ENCODE assay signal across 24 cellular contexts in genomic region chr13:112700291-112701060, GRCh38. TPM values are rescaled to one million over a fixed set of nuclear protein-coding genes. Genes with fewer than 3 reads are reported as not detected.
DNase-seq lines count a peak whose midpoint lies in the region; ATAC-seq and TF ChIP-seq lines count a peak whose summit lies in the region.
"Had no signal": no experiment of that assay in that cellular context is flagged by ENCODE, and none has a peak within 500 bp of the region (broad histone marks: within the 10 kb centered on the region; RNA-seq: fewer than 3 reads in every experiment).

No MANE protein-coding gene starts in this region.

- POLR2A ChIA-PET in HEK293 (lab: Yijun Ruan, JAX): no interaction called here
- POLR2A ChIA-PET in activated CD8-positive, alpha-beta T cell treated with anti-CD3 and anti-CD28 coated beads for 36 hours (lab: Charles Lee): no interaction called here

- H3K27me3 Mint-ChIP-seq in endodermal cell (ENCODE audit: insufficient read depth): no peaks in the 10 kb centered on the region
- H3K27me3 Mint-ChIP-seq in activated CD8-positive, alpha-beta T cell treated with anti-CD3 and anti-CD28 coated beads for 36 hours: no peaks in the 10 kb centered on the region
- H3K27me3 Mint-ChIP-seq: IgD-negative memory B cell; stimulated activated naive CD8-positive, alpha-beta T cell treated with anti-CD3 and anti-CD28 coated beads, Interleukin-15, Interleukin-2, amounts not matched to agents 100 ng/mL and 50 ng/mL, for 24 hours had no signal

- no peaks in the 10 kb centered on the region for H3K9me3 Mint-ChIP-seq in endodermal cell
- no peaks in the 10 kb centered on the region for H3K9me3 Mint-ChIP-seq in activated CD8-positive, alpha-beta T cell treated with anti-CD3 and anti-CD28 coated beads for 36 hours
- H3K9me3 Mint-ChIP-seq: IgD-negative memory B cell; stimulated activated naive CD8-positive, alpha-beta T cell treated with anti-CD3 and anti-CD28 coated beads, Interleukin-15, Interleukin-2, amounts not matched to agents 100 ng/mL and 50 ng/mL, for 24 hours had no signal

- H3K27ac ChIP-seq in HEK293 (ENCODE audit: extremely low read depth, low read depth, low read length): no peak overlapping the region
- no peak overlapping the region for H3K27ac ChIP-seq in endodermal cell (ENCODE audit: low read depth, low read length)
- H3K27ac ChIP-seq: BLaER1 treated with 17β-estradiol and CSF1 and Interleukin-3, amounts not matched to agents 10 nM and 100 nM; neutrophil; tibial nerve had no signal

- H3K4me3 ChIP-seq in HEK293 (ENCODE audit: low read depth, low read length): no peak overlapping the region
- H3K4me3 ChIP-seq in endodermal cell (ENCODE audit: low read length): no peak overlapping the region
- H3K4me3 ChIP-seq: BLaER1 treated with 17β-estradiol and CSF1 and Interleukin-3, amounts not matched to agents 10 nM and 100 nM; tibial nerve had no signal

- no peak overlapping the region for H3K9ac ChIP-seq in endodermal cell (ENCODE audit: extremely low read depth, low read length, poor library complexity, severe bottlenecking)

- H3K4me3 Mint-ChIP-seq in endodermal cell: no peak overlapping the region
- no peak overlapping the region for H3K4me3 Mint-ChIP-seq in activated CD8-positive, alpha-beta T cell treated with anti-CD3 and anti-CD28 coated beads for 36 hours
- H3K4me3 Mint-ChIP-seq: IgD-negative memory B cell; stimulated activated naive CD8-positive, alpha-beta T cell treated with anti-CD3 and anti-CD28 coated beads, Interleukin-15, Interleukin-2, amounts not matched to agents 100 ng/mL and 50 ng/mL, for 24 hours had no signal

- CTCF ChIA-PET in HEK293 (lab: Yijun Ruan, JAX): interaction anchor here (0.5 kb wide), 1 partner anchor 64 kb away, joined by 3 read pairs; no protein-coding TSS in a partner anchor
- CTCF ChIA-PET in activated CD8-positive, alpha-beta T cell treated with anti-CD3 and anti-CD28 coated beads for 36 hours (lab: Charles Lee): no interaction called here

- H3K4me1 ChIP-seq in HEK293 (ENCODE audit: control insufficient read depth, insufficient read depth, low read length) (peaks cover 7% of the 10 kb centered on the region), endodermal cell (ENCODE audit: control insufficient read depth, insufficient read depth, low read length) (peaks cover 12% of the 10 kb centered on the region)

- no peaks in the 10 kb centered on the region for H3K27me3 ChIP-seq in endodermal cell (ENCODE audit: control insufficient read depth, insufficient read depth, low read length, poor library complexity, severe bottlenecking)
- H3K27me3 ChIP-seq: BLaER1 treated with 17β-estradiol and CSF1 and Interleukin-3, amounts not matched to agents 10 nM and 100 nM; neutrophil; tibial nerve had no signal

- peak; percentile 31 for DNase-seq in endodermal cell
- DNase-seq in left lobe of liver (ENCODE audit: low spot score): peak; percentile 39
- DNase-seq in sciatic nerve (ENCODE audit: low spot score): peak; percentile 53
- DNase-seq in activated CD8-positive, alpha-beta T cell treated with anti-CD3 and anti-CD28 coated beads for 36 hours: no peak
- DNase-seq in NAMALWA (ENCODE audit: low spot score): no peak
- DNase-seq in NCI-H1417 (lab: John Stamatoyannopoulos, UW): no peak
- DNase-seq: ACHN; activated CD4-positive, alpha-beta T cell treated with anti-CD3 and anti-CD28 coated beads, Interleukin-2, amount 50 U/mL, for 48 hours; activated gamma-delta T cell treated with Interleukin-2 at 50 U/mL for 16 hours; cortex of kidney; DND-41; glutamatergic neuron; NCI-H1436 treated with DMSO at 0.1 percent for 48 hours; NK-92 treated with Interleukin-12 subunit alpha and Interleukin-12 subunit beta, amount 100 ng/mL, for 24 hours; stimulated activated CD4-positive, alpha-beta T cell treated with anti-CD3 and anti-CD28 coated beads, Interleukin-12 subunit alpha, Interleukin-12 subunit beta, amount 100 ng/mL, for 4 hours; T-helper 2 cell had no signal

- peaks cover 44% of the 10 kb centered on the region for H3K4me1 Mint-ChIP-seq in endodermal cell
- H3K4me1 Mint-ChIP-seq in activated CD8-positive, alpha-beta T cell treated with anti-CD3 and anti-CD28 coated beads for 36 hours (ENCODE audit: low read depth): peaks cover 30% of the 10 kb centered on the region
- H3K4me1 Mint-ChIP-seq: IgD-negative memory B cell had no signal

- 94 to 97% methylated on average over 24 to 32 of the region's 32 CpGs for WGBS in endodermal cell (ENCODE audit: insufficient coverage in 1 of 2, insufficient read length in 1 of 2), 2 experiments

- ATAC-seq in left lobe of liver (peak; percentile 3), sciatic nerve (no peak), GM19351 (IDR thresholded peaks at IDR 0.05; ENCODE audit: unreplicated experiment) (no peak)
- no peak for ATAC-seq in activated CD8-positive, alpha-beta T cell treated with anti-CD3 and anti-CD28 coated beads for 36 hours

- H3K36me3 ChIP-seq in HEK293 (ENCODE audit: control insufficient read depth in 2 of 2, insufficient read depth in 1 of 2, low read length in 2 of 2) (no peaks in the 10 kb centered on the region), endodermal cell (ENCODE audit: control insufficient read depth, insufficient read depth, low read length) (peaks cover 7% of the 10 kb centered on the region)

- H3K36me3 Mint-ChIP-seq in endodermal cell (ENCODE audit: low read depth): peaks cover 20% of the 10 kb centered on the region
- H3K36me3 Mint-ChIP-seq in activated CD8-positive, alpha-beta T cell treated with anti-CD3 and anti-CD28 coated beads for 36 hours (ENCODE audit: low read depth): no peaks in the 10 kb centered on the region
- H3K36me3 Mint-ChIP-seq: IgD-negative memory B cell had no signal

- peak overlapping the region; percentile 17 for H3K27ac Mint-ChIP-seq in endodermal cell
- no peak overlapping the region for H3K27ac Mint-ChIP-seq in activated CD8-positive, alpha-beta T cell treated with anti-CD3 and anti-CD28 coated beads for 36 hours
- H3K27ac Mint-ChIP-seq: IgD-negative memory B cell; stimulated activated naive CD8-positive, alpha-beta T cell treated with anti-CD3 and anti-CD28 coated beads, Interleukin-15, Interleukin-2, amounts not matched to agents 100 ng/mL and 50 ng/mL, for 24 hours had no signal

- intact Hi-C loops in sciatic nerve (cut with DNase I): no loop called here
- intact Hi-C loops in activated CD8-positive, alpha-beta T cell treated with anti-CD3 and anti-CD28 coated beads for 36 hours (cut with micrococcal nuclease): no loop called here

- TF ChIP-seq CTCF in HEK293 (tag by site-specific recombination; IDR thresholded peaks at IDR 0.05) (no peak), endodermal cell (conservative IDR thresholded peaks at IDR 0.05) (no peak)
- no peak for TF ChIP-seq CTCF in activated CD8-positive, alpha-beta T cell treated with anti-CD3 and anti-CD28 coated beads for 36 hours (IDR thresholded peaks at IDR 0.05)

- H3K9me3 ChIP-seq in HEK293 (ENCODE audit: control insufficient read depth, insufficient read depth, low read depth, low read length) (no peaks in the 10 kb centered on the region), endodermal cell (ENCODE audit: control insufficient read depth, low read length) (no peaks in the 10 kb centered on the region)
- H3K9me3 ChIP-seq: BLaER1 treated with 17β-estradiol and CSF1 and Interleukin-3, amounts not matched to agents 10 nM and 100 nM; Caco-2; neutrophil; tibial nerve had no signal

TF ChIP-seq in HEK293, 187 proteins besides CTCF, POLR2A, EP300 and RAD21:
- TF ChIP-seq ZNF561 (tag by site-specific recombination; IDR thresholded peaks at IDR 0.05; ENCODE audit: borderline replicate concordance) (no peak), ZFHX2 (tag by site-specific recombination; conservative IDR thresholded peaks at IDR 0.05) (peak; percentile 29; the same call in 1 of the 2 replicates), ZNF114 (tag by site-specific recombination; IDR thresholded peaks at IDR 0.05) (no peak)

RNA-seq across cellular contexts. Expression of gene ATP11A, which starts 10.6 kb away (rescaled TPM):
- 100 to 1,000 TPM; 122 to 140 TPM for total RNA-seq in endodermal cell
- polyA plus RNA-seq in endodermal cell (2013, experiment 1 of 2): 32.6 TPM
- 30.0 TPM for polyA plus RNA-seq in endodermal cell (2013, experiment 2 of 2)
- total RNA-seq in left lobe of liver: 36.0 TPM
- total RNA-seq in sciatic nerve: 75.6 TPM
- total RNA-seq in activated CD8-positive, alpha-beta T cell treated with anti-CD3 and anti-CD28 coated beads for 36 hours: 10 to 100 TPM; 28.8 to 30.2 TPM

Comparison
In these comparisons a context has a peak if more than half of its experiments do, and no peak if none do; other contexts are left out.
1. DNase-seq: peak in endodermal cell (single experiment), left lobe of liver (single experiment) and sciatic nerve (single experiment); none in activated CD8-positive, alpha-beta T cell treated with anti-CD3 and anti-CD28 coated beads for 36 hours (single experiment), NAMALWA (single experiment) and NCI-H1417 (0 of 3).